In genomic region chr4:128810331-128810870, GRCh38 we compare ENCODE assay signal across 8 cellular contexts. TPM values are rescaled to one million over a fixed set of nuclear protein-coding genes. Genes with fewer than 3 reads are reported as not detected.
DNase-seq lines count a peak whose midpoint lies in the region; ATAC-seq, FAIRE-seq and TF ChIP-seq lines count a peak whose summit lies in the region.

No MANE protein-coding gene starts in this region.

- H3K9me3 ChIP-seq in CD4-positive, CD25-positive, alpha-beta regulatory T cell (ENCODE audit: control insufficient read depth in 2 of 2, low read length in 2 of 2): no peaks in the 10 kb centered on the region
- no peaks in the 10 kb centered on the region for H3K9me3 ChIP-seq in HEK293 (ENCODE audit: control insufficient read depth, insufficient read depth, low read depth, low read length)
- no peaks in the 10 kb centered on the region for H3K9me3 ChIP-seq in SJCRH30 (replicated peaks)
- no peaks in the 10 kb centered on the region for H3K9me3 ChIP-seq in smooth muscle cell (replicated peaks; ENCODE audit: low read depth)

- peak; percentile 5 for FAIRE-seq in islet of Langerhans (lab: Jason Lieb, UNC)

- DNase-seq in CD4-positive, CD25-positive, alpha-beta regulatory T cell: peak in 1 of 3 donors; percentile 50
- DNase-seq in SJCRH30 (peak; percentile 13 to 45), brain microvascular endothelial cell (no peak), smooth muscle cell (lab: John Stamatoyannopoulos, UW; ENCODE audit: unreplicated experiment) (no peak), EL (no peak), cortex of kidney (lab: John Stamatoyannopoulos, UW) (no peak)

- WGBS in smooth muscle cell (ENCODE audit: low lambda C conversion rate): 0% methylated on average over 16 of the region's 16 CpGs

- peaks cover 26% of the 10 kb centered on the region for H3K79me2 ChIP-seq in smooth muscle cell (ENCODE audit: low read depth)

- POLR2A ChIA-PET in HEK293 (lab: Yijun Ruan, JAX): interaction anchor here (0.7 kb wide), 1 partner anchor 355 kb away, joined by 8 read pairs; no protein-coding TSS in a partner anchor

- peaks cover 15 to 32% (median 21%) of the 10 kb centered on the region in 4 donors for H3K4me1 Mint-ChIP-seq in CD4-positive, CD25-positive, alpha-beta regulatory T cell

- no peak for TF ChIP-seq CTCF in HEK293 (tag by site-specific recombination; IDR thresholded peaks at IDR 0.05)
- TF ChIP-seq CTCF in brain microvascular endothelial cell (IDR thresholded peaks at IDR 0.05; ENCODE audit: low read depth, low read length, missing control alignments): no peak
- TF ChIP-seq CTCF in smooth muscle cell (IDR thresholded peaks at IDR 0.05; ENCODE audit: borderline replicate concordance, insufficient read depth, poor library complexity, severe bottlenecking): no peak

- H2AFZ ChIP-seq in smooth muscle cell (ENCODE audit: low read depth): peak overlapping the region; percentile 87

- H4K20me1 ChIP-seq in smooth muscle cell (ENCODE audit: low read depth): peaks cover 3% of the 10 kb centered on the region

- H3K4me3 ChIP-seq in CD4-positive, CD25-positive, alpha-beta regulatory T cell (ENCODE audit: low read depth, low read length): peak overlapping the region; percentile 92
- H3K4me3 ChIP-seq in HEK293 (ENCODE audit: low read depth, low read length) (peak overlapping the region; percentile 71), SJCRH30 (peak overlapping the region; percentile 81), brain microvascular endothelial cell (ENCODE audit: low read depth, low read length) (peak overlapping the region; percentile 82), smooth muscle cell (peak overlapping the region; percentile 87)

- CTCF ChIA-PET in HEK293 (lab: Yijun Ruan, JAX): interaction anchor here (1.2 kb wide), 1 partner anchor 256 kb away, joined by 4 read pairs; no protein-coding TSS in a partner anchor

- no peaks in the 10 kb centered on the region for H3K27me3 ChIP-seq in CD4-positive, CD25-positive, alpha-beta regulatory T cell (ENCODE audit: control insufficient read depth, insufficient read depth, low read length)
- H3K27me3 ChIP-seq in SJCRH30 (no peaks in the 10 kb centered on the region), brain microvascular endothelial cell (replicated peaks) (no peaks in the 10 kb centered on the region), smooth muscle cell (ENCODE audit: low read depth) (no peaks in the 10 kb centered on the region)

- H3K4me3 Mint-ChIP-seq in CD4-positive, CD25-positive, alpha-beta regulatory T cell: peak overlapping the region; percentile 94 to 99 (median 98)

- in situ Hi-C loops in brain microvascular endothelial cell (cut with HindIII; ENCODE audit: low pct_ligation_motif_present, low sequenced_read_pairs): no loop called here

- H3K27ac Mint-ChIP-seq in CD4-positive, CD25-positive, alpha-beta regulatory T cell: peak overlapping the region; percentile 92 to 98 (median 95)

- H3K27ac ChIP-seq in CD4-positive, CD25-positive, alpha-beta regulatory T cell (ENCODE audit: insufficient read depth, low read length, poor library complexity, severe bottlenecking): peak overlapping the region; percentile 84
- peak overlapping the region; percentile 95 for H3K27ac ChIP-seq in HEK293 (ENCODE audit: extremely low read depth, low read depth, low read length)
- H3K27ac ChIP-seq in SJCRH30: peak overlapping the region; percentile 97
- H3K27ac ChIP-seq in brain microvascular endothelial cell: peak overlapping the region; percentile 78
- peak overlapping the region; percentile 66 for H3K27ac ChIP-seq in smooth muscle cell (ENCODE audit: low read depth)

- peaks cover 8% of the 10 kb centered on the region for H3F3A ChIP-seq in smooth muscle cell (ENCODE audit: low read depth)

- peak overlapping the region; percentile 11 for H3K9ac ChIP-seq in smooth muscle cell (ENCODE audit: low read depth)

- no peaks in the 10 kb centered on the region for H3K27me3 Mint-ChIP-seq in CD4-positive, CD25-positive, alpha-beta regulatory T cell

- H3K4me2 ChIP-seq in smooth muscle cell: peak overlapping the region; percentile 91

- H3K9me3 Mint-ChIP-seq in CD4-positive, CD25-positive, alpha-beta regulatory T cell: peaks cover 0 to 1% (median 0%) of the 10 kb centered on the region in 7 donors

- ATAC-seq in CD4-positive, CD25-positive, alpha-beta regulatory T cell (ENCODE audit: low read depth in 2 of 2): no peak

- peaks cover 25% of the 10 kb centered on the region for H3K4me1 ChIP-seq in CD4-positive, CD25-positive, alpha-beta regulatory T cell (ENCODE audit: control insufficient read depth, insufficient read depth, low read length, poor library complexity, severe bottlenecking)
- H3K4me1 ChIP-seq in HEK293 (ENCODE audit: control insufficient read depth, insufficient read depth, low read length): no peaks in the 10 kb centered on the region
- H3K4me1 ChIP-seq in SJCRH30: no peaks in the 10 kb centered on the region
- peaks cover 14% of the 10 kb centered on the region for H3K4me1 ChIP-seq in smooth muscle cell (ENCODE audit: low read depth)

- no peaks in the 10 kb centered on the region for H3K36me3 ChIP-seq in CD4-positive, CD25-positive, alpha-beta regulatory T cell (ENCODE audit: control insufficient read depth, insufficient read depth, low read length)
- H3K36me3 ChIP-seq in HEK293 (ENCODE audit: control insufficient read depth in 2 of 2, insufficient read depth in 1 of 2, low read length in 2 of 2) (no peaks in the 10 kb centered on the region), SJCRH30 (no peaks in the 10 kb centered on the region), brain microvascular endothelial cell (replicated peaks) (no peaks in the 10 kb centered on the region), smooth muscle cell (ENCODE audit: low read depth) (no peaks in the 10 kb centered on the region)

- no peaks in the 10 kb centered on the region for H3K36me3 Mint-ChIP-seq in CD4-positive, CD25-positive, alpha-beta regulatory T cell

TF ChIP-seq in HEK293, 187 proteins besides CTCF, POLR2A, EP300 and RAD21 (continues in another document):
- TF ChIP-seq ZNF404 (tag by site-specific recombination; IDR thresholded peaks at IDR 0.05) (no peak), ZNF24 (tag by site-specific recombination; IDR thresholded peaks at IDR 0.05) (no peak), ZNF621 (tag by site-specific recombination; IDR thresholded peaks at IDR 0.05) (no peak), ZNF362 (tag by site-specific recombination; IDR thresholded peaks at IDR 0.05) (peak; percentile 92), SCRT1 (tag by site-specific recombination; IDR thresholded peaks at IDR 0.05; ENCODE audit: borderline replicate concordance) (no peak), PATZ1 (tag by site-specific recombination; IDR thresholded peaks at IDR 0.05) (0 out of 2 replicates have a peak, but pooled peaks have one; percentile 16), ZNF114 (tag by site-specific recombination; IDR thresholded peaks at IDR 0.05) (no peak), HIC1 (tag by site-specific recombination; IDR thresholded peaks at IDR 0.05) (no peak)

RNA-seq across cellular contexts. Expression of gene JADE1, which starts 0.9 kb away (rescaled TPM):
- total RNA-seq in CD4-positive, CD25-positive, alpha-beta regulatory T cell: 50.8 TPM
- 10 to 100 TPM; 26.1 to 40.3 (median 33.6) TPM for polyA plus RNA-seq in CD4-positive, CD25-positive, alpha-beta regulatory T cell
- total RNA-seq in SJCRH30 (2014; rRNA removed; shearing (Covaris generic)): 23.2 and 27.5 TPM in 2 replicates
- total RNA-seq in smooth muscle cell: 9.3 and 9.8 TPM in 2 replicates
- 6.8 and 7.4 TPM in 2 replicates for polyA plus RNA-seq in smooth muscle cell

Comparison
In these comparisons a context has a peak if more than half of its experiments do, and no peak if none do; other contexts are left out.
1. DNase-seq: peak in SJCRH30 (2 of 2); none in brain microvascular endothelial cell (single experiment), smooth muscle cell (single experiment), EL (single experiment) and cortex of kidney (single experiment).
2. Peak in every context shown above with its lines, with median percentiles within 50 percentile points of each other: H3K27ac ChIP-seq and H3K4me3 ChIP-seq.